In genomic region chr19:33306191-33306590, GRCh38 we compare ENCODE assay signal across 18 cellular contexts.
"Had no signal": no experiment of that assay in that cellular context is flagged by ENCODE, and none has a peak within 500 bp of the region (broad histone marks: within the 10 kb centered on the region; RNA-seq: fewer than 3 reads in every experiment).

No MANE protein-coding gene starts in this region.

- H3K36me3 Mint-ChIP-seq: brain, naive B cell, T-cell had no signal

- H3K4me3 Mint-ChIP-seq: activated CD4-positive, alpha-beta memory T cell treated with anti-CD3 and anti-CD28 coated beads, Interleukin-2, amount 10 ng/mL, durations not matched to agents 7 days and 5 days; activated naive CD4-positive, alpha-beta T cell treated with anti-CD3 and anti-CD28 coated beads for 36 hours; activated T-helper 17 cell treated with anti-CD3 and anti-CD28 coated beads, Interleukin-2, amount 50 U/mL, for 72 hours; stimulated activated naive B cell treated with anti-CD40 and anti-IgM and Interleukin-4, amounts not matched to agents 10 μg/mL and 1 μg/mL and 100 μg/mL, for 72 hours; T-cell had no signal

- H3K4me3 ChIP-seq: dorsolateral prefrontal cortex, pancreas, uterus had no signal

- H3K36me3 ChIP-seq: pancreas, uterus had no signal

- DNase-seq: activated CD4-positive, alpha-beta memory T cell treated with anti-CD3 and anti-CD28 coated beads, Interleukin-2, amount 10 ng/mL, durations not matched to agents 7 days and 5 days; activated CD4-positive, alpha-beta T cell treated with anti-CD3 and anti-CD28 coated beads for 48 hours; activated CD4-positive, CD25-positive, alpha-beta regulatory T cell; activated naive CD4-positive, alpha-beta T cell treated with anti-CD3 and anti-CD28 coated beads for 36 hours; activated T-cell treated with anti-CD3 and anti-CD28 coated beads, Interleukin-2, amount 50 U/mL, for 1 hour; central memory CD4-positive, alpha-beta T cell; foreskin melanocyte; kidney; naive B cell; pancreas; stimulated activated naive B cell treated with anti-CD40 and anti-IgM and Interleukin-4, amounts not matched to agents 10 μg/mL and 1 μg/mL and 100 μg/mL, for 72 hours; T-cell; T-helper 9 cell; uterus had no signal

- H3K9me3 ChIP-seq: pancreas, uterus had no signal

- H3K27ac Mint-ChIP-seq: activated CD4-positive, alpha-beta memory T cell treated with anti-CD3 and anti-CD28 coated beads, Interleukin-2, amount 10 ng/mL, durations not matched to agents 7 days and 5 days; activated naive CD4-positive, alpha-beta T cell treated with anti-CD3 and anti-CD28 coated beads for 36 hours; activated T-helper 17 cell treated with anti-CD3 and anti-CD28 coated beads, Interleukin-2, amount 50 U/mL, for 72 hours; naive B cell; stimulated activated naive B cell treated with anti-CD40 and anti-IgM and Interleukin-4, amounts not matched to agents 10 μg/mL and 1 μg/mL and 100 μg/mL, for 72 hours; T-cell had no signal

- H3K9me3 Mint-ChIP-seq: activated CD4-positive, alpha-beta memory T cell treated with anti-CD3 and anti-CD28 coated beads, Interleukin-2, amount 10 ng/mL, durations not matched to agents 7 days and 5 days; activated naive CD4-positive, alpha-beta T cell treated with anti-CD3 and anti-CD28 coated beads for 36 hours; activated T-helper 17 cell treated with anti-CD3 and anti-CD28 coated beads, Interleukin-2, amount 50 U/mL, for 72 hours; T-cell had no signal

- H3K27ac ChIP-seq: dorsolateral prefrontal cortex, uterus had no signal

- H3K27me3 ChIP-seq: pancreas, uterus had no signal

- H3K4me1 Mint-ChIP-seq: activated CD4-positive, alpha-beta memory T cell treated with anti-CD3 and anti-CD28 coated beads, Interleukin-2, amount 10 ng/mL, durations not matched to agents 7 days and 5 days; activated T-helper 17 cell treated with anti-CD3 and anti-CD28 coated beads, Interleukin-2, amount 50 U/mL, for 72 hours had no signal

- ATAC-seq: activated T-helper 17 cell treated with anti-CD3 and anti-CD28 coated beads, Interleukin-2, amount 50 U/mL, for 72 hours; left lobe of liver; pancreas; stimulated activated naive B cell treated with anti-CD40 and anti-IgM and Interleukin-4, amounts not matched to agents 10 μg/mL and 1 μg/mL and 100 μg/mL, for 72 hours; T-cell had no signal
